8 cellular contexts compared by ENCODE assay signal in genomic region chr7:1158203-1159126, GRCh38. TPM values are rescaled to one million over a fixed set of nuclear protein-coding genes. Genes with fewer than 3 reads are reported as not detected.
DNase-seq lines count a peak whose midpoint lies in the region; ATAC-seq and TF ChIP-seq lines count a peak whose summit lies in the region.

No MANE protein-coding gene starts in this region.

- no peak overlapping the region for H2BK120ac ChIP-seq in H9 (ENCODE audit: low read depth, low read length, poor library complexity, severe bottlenecking)

- no peak for TF ChIP-seq POLR2A in gastroesophageal sphincter (IDR thresholded peaks at IDR 0.05)

- H3K27ac Mint-ChIP-seq in H9, result peak overlapping the region in 2 of 3 experiments; percentile 39 to 52; a peak in 3 of 7 replicates

- H2BK15ac ChIP-seq in H9 (ENCODE audit: low read depth, low read length), result no peak overlapping the region

- H3K4me2 ChIP-seq in H9 (ENCODE audit: insufficient read depth, insufficient read length, low read length), result peak overlapping the region; percentile 92
- H3K4me2 ChIP-seq in SU-DHL-6 (ENCODE audit: low read depth, low read length, poor library complexity, severe bottlenecking), result peak overlapping the region; percentile 73
- peak overlapping the region; percentile 96 for H3K4me2 ChIP-seq in skeletal muscle satellite cell (ENCODE audit: low read length)

- no peak overlapping the region for H2BK20ac ChIP-seq in H9 (ENCODE audit: low read depth, low read length, poor library complexity, severe bottlenecking)

- H3K4me3 ChIP-seq in SU-DHL-6 (ENCODE audit: insufficient read depth, low read length, poor library complexity, severe bottlenecking), result peak overlapping the region; percentile 54
- H3K4me3 ChIP-seq in gastroesophageal sphincter, result peak overlapping the region; percentile 57 to 98
- H3K4me3 ChIP-seq in skeletal muscle satellite cell (ENCODE audit: low read length), result peak overlapping the region; percentile 90

- H2AFZ ChIP-seq in H9 (ENCODE audit: low read length) (no peak overlapping the region), SU-DHL-6 (ENCODE audit: low read depth, low read length, severe bottlenecking) (no peak overlapping the region)

- no peaks in the 10 kb centered on the region for H3K9me3 Mint-ChIP-seq in H9

- peaks cover 16% of the 10 kb centered on the region for H3K79me1 ChIP-seq in H9 (ENCODE audit: insufficient read depth, low read depth, low read length, poor library complexity, severe bottlenecking)

- peaks cover 14 to 28% (median 27%) of the 10 kb centered on the region in 3 experiments; a peak in 5 of 7 replicates for H3K36me3 Mint-ChIP-seq in H9 (ENCODE audit: insufficient read depth in 1 of 3, low read depth in 3 of 3)

- no peaks in the 10 kb centered on the region for H3K4me1 ChIP-seq in H9 (ENCODE audit: insufficient read depth, low read length)
- H3K4me1 ChIP-seq in gastroesophageal sphincter, result peaks cover 0 to 30% (median 16%) of the 10 kb centered on the region in 3 donors
- H3K4me1 ChIP-seq in skeletal muscle satellite cell (ENCODE audit: control insufficient read depth, insufficient read depth, low read length), result peaks cover 34% of the 10 kb centered on the region

- no peaks in the 10 kb centered on the region for H3K27me3 Mint-ChIP-seq in H9 (ENCODE audit: low read depth)

- no peak overlapping the region for H2BK12ac ChIP-seq in H9 (ENCODE audit: insufficient read length, low read depth, low read length)

- peaks cover 9% of the 10 kb centered on the region for H3K23me2 ChIP-seq in H9 (ENCODE audit: insufficient read length, low read depth, low read length, poor library complexity, severe bottlenecking)

- H4K8ac ChIP-seq in H9 (replicated peaks; ENCODE audit: insufficient read length, low read depth, low read length), result no peak overlapping the region

- peaks cover 10 to 13% of the 10 kb centered on the region in 2 experiments for H3K4me1 Mint-ChIP-seq in H9

- peak overlapping the region; percentile 15 for H3K9ac ChIP-seq in H9 (ENCODE audit: extremely low read depth, insufficient read length, low read length)
- H3K9ac ChIP-seq in SU-DHL-6 (ENCODE audit: low read length), result peak overlapping the region; percentile 91
- peak overlapping the region; percentile 94 for H3K9ac ChIP-seq in skeletal muscle satellite cell (ENCODE audit: low read depth, low read length)

- H3K36me3 ChIP-seq in SU-DHL-6 (ENCODE audit: low read length) (no peaks in the 10 kb centered on the region), gastroesophageal sphincter (peaks cover 0 to 54% of the 10 kb centered on the region in 2 donors), skeletal muscle satellite cell (ENCODE audit: insufficient read depth, low read length) (peaks cover 39% of the 10 kb centered on the region)

- H3K23ac ChIP-seq in H9 (ENCODE audit: insufficient read length, low read depth, low read length), result no peak overlapping the region

- H2BK5ac ChIP-seq in H9 (ENCODE audit: insufficient read length, low read length), result no peak overlapping the region

- H3K56ac ChIP-seq in H9 (ENCODE audit: insufficient read length, low read depth, low read length), result no peak overlapping the region

- H3K9me3 ChIP-seq in H9 (ENCODE audit: control insufficient read depth, low read depth, low read length), result no peaks in the 10 kb centered on the region
- no peaks in the 10 kb centered on the region for H3K9me3 ChIP-seq in SU-DHL-6 (ENCODE audit: insufficient read depth, low read length)
- H3K9me3 ChIP-seq in gastroesophageal sphincter, result no peaks in the 10 kb centered on the region
- H3K9me3 ChIP-seq in skeletal muscle satellite cell (replicated peaks; ENCODE audit: low read length), result no peaks in the 10 kb centered on the region

- no CpG with 5 or more reads among the region's 25 CpGs for WGBS in H9 (ENCODE audit: extremely low coverage, insufficient read length, low lambda C conversion rate)
- WGBS in gastroesophageal sphincter (ENCODE audit: low coverage in 1 of 2), 2 donors, result 51 to 62% methylated on average over 18 to 23 of the region's 25 CpGs

- DNase-seq in H9 (no peak), AG08395 (ENCODE audit: low spot score) (no peak), glomerular visceral epithelial cell (ENCODE audit: extremely low spot score) (no peak), foreskin melanocyte (no peak), DMS53 treated with DMSO at 0.1 percent for 48 hours (lab: John Stamatoyannopoulos, UW; ENCODE audit: unreplicated experiment) (no peak)

- no peak overlapping the region for H2AK5ac ChIP-seq in H9 (ENCODE audit: insufficient read length, low read length)

- H3K79me2 ChIP-seq in H9 (ENCODE audit: insufficient read depth, low read length) (peaks cover 8% of the 10 kb centered on the region; the same call in 1 of the 2 replicates), SU-DHL-6 (ENCODE audit: insufficient read depth, low read length) (peaks cover 29% of the 10 kb centered on the region)

- no peak for ATAC-seq in gastroesophageal sphincter

- no peaks in the 10 kb centered on the region for H3F3A ChIP-seq in SU-DHL-6 (ENCODE audit: insufficient read depth)

- peak overlapping the region; percentile 81 to 87 for H3K4me3 Mint-ChIP-seq in H9

- no peak for TF ChIP-seq CTCF in H9 (conservative IDR thresholded peaks at IDR 0.05)
- TF ChIP-seq CTCF in SU-DHL-6 (IDR thresholded peaks at IDR 0.05; ENCODE audit: insufficient read depth, low read length, poor library complexity, severe bottlenecking), result no peak
- no peak for TF ChIP-seq CTCF in gastroesophageal sphincter (IDR thresholded peaks at IDR 0.05)

- H3K27ac ChIP-seq in H9 (ENCODE audit: insufficient read length, low read depth, low read length), result no peak overlapping the region
- H3K27ac ChIP-seq in SU-DHL-6 (ENCODE audit: low read depth, low read length), result no peak overlapping the region
- peak overlapping the region in 2 of 4 donors; percentile 95 to 99 for H3K27ac ChIP-seq in gastroesophageal sphincter

- H3K27me3 ChIP-seq in H9 (ENCODE audit: insufficient read depth, low read length), result no peaks in the 10 kb centered on the region
- no peaks in the 10 kb centered on the region for H3K27me3 ChIP-seq in SU-DHL-6 (ENCODE audit: low read length)
- H3K27me3 ChIP-seq in gastroesophageal sphincter, result no peaks in the 10 kb centered on the region
- no peaks in the 10 kb centered on the region for H3K27me3 ChIP-seq in skeletal muscle satellite cell (ENCODE audit: control insufficient read depth, insufficient read depth, low read length)

- H4K20me1 ChIP-seq in H9 (ENCODE audit: control insufficient read depth, insufficient read depth, insufficient read length) (no peaks in the 10 kb centered on the region), SU-DHL-6 (ENCODE audit: low read depth, low read length) (no peaks in the 10 kb centered on the region)

- H4K91ac ChIP-seq in H9 (ENCODE audit: insufficient read length, low read depth, low read length), result no peak overlapping the region

- no peak overlapping the region for H3K14ac ChIP-seq in H9 (ENCODE audit: insufficient read depth, low read length)

- no peaks in the 10 kb centered on the region for H3K9me2 ChIP-seq in SU-DHL-6 (replicated peaks; ENCODE audit: insufficient read depth, low read length)

- no peak overlapping the region for H4K5ac ChIP-seq in H9 (ENCODE audit: insufficient read length, low read depth, low read length)

- no peak overlapping the region for H3K18ac ChIP-seq in H9 (ENCODE audit: insufficient read length, low read depth, low read length)

- no peak overlapping the region for H3K4ac ChIP-seq in H9 (ENCODE audit: low read depth, low read length)

- no peak overlapping the region for H3T11ph ChIP-seq in H9 (ENCODE audit: low read length)

- TF ChIP-seq EP300 in gastroesophageal sphincter (IDR thresholded peaks at IDR 0.05), result no peak

RNA-seq across cellular contexts. Expression of gene ZFAND2A, which starts 1.5 kb away (rescaled TPM):
- total RNA-seq in H9 (2021), result 11.1 and 13.7 TPM in 2 replicates
- 10 to 100 TPM; 19.1 to 28.0 (median 24.0) TPM for total RNA-seq in gastroesophageal sphincter
- total RNA-seq in skeletal muscle satellite cell (2012; rRNA removed), result 14.9 and 16.0 TPM in 2 replicates

Comparison
In these comparisons a context has a peak if more than half of its experiments do, and no peak if none do; other contexts are left out.
1. H3K9ac ChIP-seq: peak in every context shown above with its lines; median percentile 94 in skeletal muscle satellite cell; 91 in SU-DHL-6; 15 in H9.